25 cellular contexts compared by ENCODE assay signal in the genomic region with DNA sequence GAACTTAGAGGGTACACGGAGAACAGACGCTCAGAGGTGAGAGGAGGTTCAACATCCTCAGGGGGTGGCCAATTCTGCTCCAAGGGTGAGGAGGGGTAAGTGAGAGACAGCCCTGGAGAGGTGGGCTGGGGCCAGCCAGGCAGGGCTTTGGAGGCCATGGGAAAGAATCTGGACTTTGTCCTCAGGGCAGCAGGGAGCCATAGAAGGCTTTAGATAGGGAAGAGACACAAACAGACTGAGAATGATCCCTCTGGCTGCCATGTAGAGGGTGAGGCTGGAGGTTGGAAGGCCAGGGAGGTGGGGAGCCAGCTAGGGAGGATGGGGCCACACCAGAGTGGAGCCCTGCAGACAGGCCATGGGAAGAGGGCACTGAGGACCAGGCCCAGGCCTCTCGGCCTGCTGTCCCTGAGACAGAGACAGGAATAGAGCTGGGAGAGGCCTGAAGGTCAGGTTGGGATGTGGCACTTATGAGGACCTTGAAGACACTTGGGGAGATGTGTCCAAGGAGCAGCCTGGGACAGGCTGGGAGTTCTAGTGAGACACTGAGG. TPM values are rescaled to one million over a fixed set of nuclear protein-coding genes. Genes with fewer than 3 reads are reported as not detected.
DNase-seq lines count a peak whose midpoint lies in the region; ATAC-seq, FAIRE-seq and TF ChIP-seq lines count a peak whose summit lies in the region.
"Had no signal": no experiment of that assay in that cellular context is flagged by ENCODE, and none has a peak within 500 bp of the region (broad histone marks: within the 10 kb centered on the region; RNA-seq: fewer than 3 reads in every experiment).

No MANE protein-coding gene starts in this region.

- H3K9me3 Mint-ChIP-seq in activated T-cell treated with anti-CD3 and anti-CD28 coated beads, Interleukin-2, amount 50 U/mL, for 24 hours = no peaks in the 10 kb centered on the region
- no peaks in the 10 kb centered on the region for H3K9me3 Mint-ChIP-seq in activated T-cell treated with anti-CD3 and anti-CD28 coated beads, Interleukin-2, amount 50 U/mL, for 4 hours
- H3K9me3 Mint-ChIP-seq: activated B cell treated with CpG ODN at 0.5 μM for 24 hours had no signal

- no peak overlapping the region for H3K4me3 Mint-ChIP-seq in activated T-cell treated with anti-CD3 and anti-CD28 coated beads, Interleukin-2, amount 50 U/mL, for 24 hours
- no peak overlapping the region for H3K4me3 Mint-ChIP-seq in activated T-cell treated with anti-CD3 and anti-CD28 coated beads, Interleukin-2, amount 50 U/mL, for 4 hours
- H3K4me3 Mint-ChIP-seq: activated B cell treated with CpG ODN at 0.5 μM for 24 hours; activated naive CD8-positive, alpha-beta T cell had no signal

- H3K4me3 ChIP-seq in kidney (ENCODE audit: low read length in 2 of 2) (no peak overlapping the region), small intestine (ENCODE audit: low read depth in 1 of 2, low read length in 2 of 2) (no peak overlapping the region)
- H3K4me3 ChIP-seq: K562, lower lobe of right lung had no signal

- no peaks in the 10 kb centered on the region for H3K27me3 Mint-ChIP-seq in activated T-cell treated with anti-CD3 and anti-CD28 coated beads, Interleukin-2, amount 50 U/mL, for 24 hours
- H3K27me3 Mint-ChIP-seq in activated T-cell treated with anti-CD3 and anti-CD28 coated beads, Interleukin-2, amount 50 U/mL, for 4 hours (ENCODE audit: low read depth) = no peaks in the 10 kb centered on the region
- H3K27me3 Mint-ChIP-seq: activated B cell treated with CpG ODN at 0.5 μM for 24 hours; activated naive CD8-positive, alpha-beta T cell had no signal

- no peak for ATAC-seq in activated T-cell treated with anti-CD3 and anti-CD28 coated beads, Interleukin-2, amount 50 U/mL, for 4 hours
- no peak for ATAC-seq in SK-N-SH treated with all-trans-retinoic acid at 6 μM for 48 hours
- ATAC-seq: foreskin keratinocyte, K562, lower lobe of right lung had no signal

- H3K9ac ChIP-seq in kidney (ENCODE audit: low read length in 2 of 2) = peak overlapping the region in 1 of 2 donors; percentile 44

- intact Hi-C loops in kidney (cut with DNase I) = no loop called here

- H3K9me3 ChIP-seq in kidney (ENCODE audit: control insufficient read depth in 1 of 2, low read length in 2 of 2) (no peaks in the 10 kb centered on the region), small intestine (ENCODE audit: control insufficient read depth, low read depth) (no peaks in the 10 kb centered on the region)
- H3K9me3 ChIP-seq: lower lobe of right lung had no signal

- peaks cover 9 to 16% of the 10 kb centered on the region in 2 donors for H3K4me1 ChIP-seq in kidney (ENCODE audit: control insufficient read depth in 1 of 2, insufficient read depth in 1 of 2, low read depth in 1 of 2, low read length in 2 of 2)
- peaks cover 0 to 7% of the 10 kb centered on the region in 2 donors for H3K4me1 ChIP-seq in small intestine (ENCODE audit: control insufficient read depth in 2 of 2, insufficient read depth in 1 of 2, low read depth in 1 of 2, low read length in 1 of 2)
- H3K4me1 ChIP-seq: foreskin keratinocyte, lower lobe of right lung had no signal

- peak overlapping the region; percentile 63 for H3K27ac Mint-ChIP-seq in activated T-cell treated with anti-CD3 and anti-CD28 coated beads, Interleukin-2, amount 50 U/mL, for 24 hours
- H3K27ac Mint-ChIP-seq: activated B cell treated with CpG ODN at 0.5 μM for 24 hours had no signal

- peaks cover 22% of the 10 kb centered on the region for H3K4me1 Mint-ChIP-seq in activated T-cell treated with anti-CD3 and anti-CD28 coated beads, Interleukin-2, amount 50 U/mL, for 24 hours (ENCODE audit: low read depth)
- H3K4me1 Mint-ChIP-seq in activated T-cell treated with anti-CD3 and anti-CD28 coated beads, Interleukin-2, amount 50 U/mL, for 4 hours (ENCODE audit: low read depth) = peaks cover 19% of the 10 kb centered on the region

- H3K36me3 Mint-ChIP-seq in activated T-cell treated with anti-CD3 and anti-CD28 coated beads, Interleukin-2, amount 50 U/mL, for 24 hours (ENCODE audit: low read depth) = peaks cover 71% of the 10 kb centered on the region
- H3K36me3 Mint-ChIP-seq in activated T-cell treated with anti-CD3 and anti-CD28 coated beads, Interleukin-2, amount 50 U/mL, for 4 hours (ENCODE audit: insufficient read depth) = peaks cover 30% of the 10 kb centered on the region

- no peaks in the 10 kb centered on the region for H3K27me3 ChIP-seq in small intestine (ENCODE audit: control insufficient read depth in 2 of 2, insufficient read depth in 2 of 2, low read length in 2 of 2)
- H3K27me3 ChIP-seq: foreskin keratinocyte had no signal

- H3K27ac ChIP-seq in kidney (ENCODE audit: low read depth in 2 of 2, low read length in 2 of 2) (peak overlapping the region; percentile 79 to 86), small intestine (ENCODE audit: low read depth in 1 of 2, low read length in 1 of 2) (no peak overlapping the region)
- H3K27ac ChIP-seq: foreskin keratinocyte, lower lobe of right lung had no signal

- no peak for TF ChIP-seq POLR2A in GM12891 (IDR thresholded peaks at IDR 0.05; ENCODE audit: low read depth, low read length)

- no peak for DNase-seq in activated T-cell treated with anti-CD3 and anti-CD28 coated beads, Interleukin-2, amount 50 U/mL, for 24 hours
- no peak for DNase-seq in activated T-cell treated with anti-CD3 and anti-CD28 coated beads, Interleukin-2, amount 50 U/mL, for 4 hours
- DNase-seq in HuH-7 (ENCODE audit: low spot score) = peak; percentile 61
- DNase-seq in kidney = peak; percentile 43
- peak; percentile 20 for DNase-seq in small intestine
- DNase-seq in GM12891 (ENCODE audit: insufficient read length, low spot score) = no peak
- no peak for DNase-seq in mucosa of gallbladder (ENCODE audit: low spot score)
- DNase-seq: 8988T; activated B cell treated with CpG ODN at 0.5 μM for 24 hours; activated CD4-positive, alpha-beta T cell treated with anti-CD3 and anti-CD28 coated beads, Interleukin-2, amount 50 U/mL, for 48 hours; cerebellar nuclear complex; DMS79; foreskin keratinocyte; hippocampal formation; lower lobe of right lung; MM.1S; NCI-H1436 treated with DMSO at 0.1 percent for 48 hours; NCI-H524; T-helper 9 cell had no signal

- FAIRE-seq in kidney (lab: Jason Lieb, UNC) (no peak), small intestine (lab: Jason Lieb, UNC) (no peak), GM12891 (lab: Jason Lieb, UNC) (no peak)
- FAIRE-seq: K562 had no signal

- WGBS in small intestine, 3 donors = 62 to 83% (median 69%) methylated on average over 3 of the region's 3 CpGs

- H3K36me3 ChIP-seq in kidney (ENCODE audit: control insufficient read depth in 1 of 2, insufficient read depth in 2 of 2, low read length in 2 of 2) = peaks cover 9 to 22% of the 10 kb centered on the region in 2 donors
- H3K36me3 ChIP-seq in small intestine (ENCODE audit: control insufficient read depth in 2 of 2, insufficient read depth in 2 of 2, low read length in 2 of 2) = peaks cover 9 to 17% of the 10 kb centered on the region in 2 donors

- TF ChIP-seq CTCF in kidney (IDR thresholded peaks at IDR 0.05; ENCODE audit: borderline replicate concordance, extremely low read depth, insufficient read depth) = no peak

TF ChIP-seq in SK-N-SH treated with all-trans-retinoic acid at 6 μM for 48 hours, 23 proteins besides CTCF, POLR2A, EP300 and RAD21 (continues in another document):
- no peak for TF ChIP-seq TCF4 (CRISPR knock-in tag; IDR thresholded peaks at IDR 0.05; ENCODE audit: borderline replicate concordance)
- no peak for TF ChIP-seq PPARA (CRISPR knock-in tag; IDR thresholded peaks at IDR 0.05; ENCODE audit: borderline replicate concordance)
- TF ChIP-seq ZNF8 (CRISPR knock-in tag; IDR thresholded peaks at IDR 0.05) = no peak
- no peak for TF ChIP-seq ESRRG (CRISPR knock-in tag; IDR thresholded peaks at IDR 0.05)

TF ChIP-seq in GM12891, 5 proteins besides CTCF, POLR2A, EP300 and RAD21:
- no peak for TF ChIP-seq POLR2AphosphoS5 (IDR thresholded peaks at IDR 0.05; ENCODE audit: low read depth, low read length)
TF ChIP-seq in GM12891: peak in this region for 0.

RNA-seq across cellular contexts. Expression of a gene that starts 29.2 kb away (rescaled TPM):
- total RNA-seq in activated T-cell treated with anti-CD3 and anti-CD28 coated beads, Interleukin-2, amount 50 U/mL, for 4 hours = under 1 TPM in 2 of 3 donors, not detected in 1; 0.32 to 0.43 TPM
- total RNA-seq in kidney (1.2 TPM), mucosa of gallbladder (0.43 TPM)
- polyA plus RNA-seq in kidney (ENCODE audit: insufficient read depth, low read depth, low replicate concordance) (2.1 TPM), small intestine (1 to 10 TPM in 1 of 3 donors, under 1 TPM in 1, not detected in 1; 0.82 to 1.1 TPM)
- 0.06 TPM for polyA plus RNA-seq in GM12891 (2012; ENCODE audit: low read depth, missing spikeins)
- total RNA-seq: K562, lower lobe of right lung had no signal

RNA-seq across cellular contexts. Expression of a gene that starts 29.5 kb away (rescaled TPM):
- 100 to 1,000 TPM; 147 to 158 (median 151) TPM for total RNA-seq in activated T-cell treated with anti-CD3 and anti-CD28 coated beads, Interleukin-2, amount 50 U/mL, for 4 hours
- total RNA-seq in kidney (154 TPM), mucosa of gallbladder (119 TPM)
- polyA plus RNA-seq in kidney (ENCODE audit: insufficient read depth, low read depth, low replicate concordance) (75.0 TPM), small intestine (10 to 100 TPM; 19.2 to 72.2 (median 24.9) TPM)
- 62.1 TPM for polyA plus RNA-seq in GM12891 (2012; ENCODE audit: low read depth, missing spikeins)

RNA-seq across cellular contexts. Expression of a gene that starts 37.5 kb away (rescaled TPM):
- total RNA-seq in activated T-cell treated with anti-CD3 and anti-CD28 coated beads, Interleukin-2, amount 50 U/mL, for 4 hours = not detected
- total RNA-seq in kidney (not detected), mucosa of gallbladder (not detected)
- polyA plus RNA-seq in kidney (ENCODE audit: insufficient read depth, low read depth, low replicate concordance) (not detected), small intestine (1 to 10 TPM in 1 of 3 donors, not detected in 2; 2.6 TPM)
- 0.13 TPM for polyA plus RNA-seq in GM12891 (2012; ENCODE audit: low read depth, missing spikeins)
- total RNA-seq: activated B cell treated with CpG ODN at 0.5 μM for 24 hours, foreskin keratinocyte, K562, lower lobe of right lung, osteocyte, right cardiac atrium had no signal
- polyA plus RNA-seq: esophagus, foreskin keratinocyte had no signal

Comparison
In these comparisons a context has a peak if more than half of its experiments do, and no peak if none do; other contexts are left out.
1. DNase-seq: peak in HuH-7 (single experiment), kidney (single experiment) and small intestine (single experiment); none in activated T-cell treated with anti-CD3 and anti-CD28 coated beads, Interleukin-2, amount 50 U/mL, for 24 hours (single experiment), activated T-cell treated with anti-CD3 and anti-CD28 coated beads, Interleukin-2, amount 50 U/mL, for 4 hours (single experiment), GM12891 (single experiment) and mucosa of gallbladder (single experiment).
2. H3K27ac ChIP-seq: peak in kidney (2 of 2); none in small intestine (0 of 2).